ENCODE assay signal across 21 cellular contexts in genomic region chr6:158251565-158251964, GRCh38.
"Had no signal": no experiment of that assay in that cellular context is flagged by ENCODE, and none has a peak within 500 bp of the region (broad histone marks: within the 10 kb centered on the region; RNA-seq: fewer than 3 reads in every experiment).

No MANE protein-coding gene starts in this region.

- H3K36me3 ChIP-seq: lower lobe of right lung, neutrophil, pancreas, stomach, thyroid gland, vagina had no signal

- ATAC-seq: left ventricle myocardium superior, lower lobe of right lung, natural killer cell, pancreas, sciatic nerve had no signal

- H3K27me3 ChIP-seq: dorsolateral prefrontal cortex, neutrophil, pancreas, stomach, thyroid gland, vagina had no signal

- H3K4me3 ChIP-seq: dorsolateral prefrontal cortex, lower lobe of right lung, pancreas, smooth muscle cell, stomach, thyroid gland, vagina had no signal

- H3K36me3 Mint-ChIP-seq: natural killer cell had no signal

- FAIRE-seq: frontal cortex, keratinocyte, pancreas had no signal

- H3K4me2 ChIP-seq: smooth muscle cell had no signal

- H3K4me3 Mint-ChIP-seq: natural killer cell, neural crest cell had no signal

- H3K9me3 Mint-ChIP-seq: natural killer cell, neural crest cell had no signal

- H3K9me3 ChIP-seq: lower lobe of right lung, neutrophil, pancreas, stomach, thyroid gland, vagina had no signal

- DNase-seq: dorsolateral prefrontal cortex; effector CD4-positive, alpha-beta T cell; left ventricle myocardium superior; lower lobe of right lung; natural killer cell; pancreas; stimulated activated CD4-positive, alpha-beta T cell treated with anti-CD3 and anti-CD28 coated beads, Interleukin-12 subunit alpha, Interleukin-12 subunit beta, amount 100 ng/mL, for 4 hours; stimulated activated CD4-positive, alpha-beta T cell treated with anti-CD3 and anti-CD28 coated beads, Interleukin-1b, Interleukin-23, amount 100 ng/mL, for 48 hours; stimulated activated CD4-positive, alpha-beta T cell treated with anti-CD3 and anti-CD28 coated beads, Interleukin-4, amount 100 ng/mL, for 1 hour; stimulated activated CD8-positive, alpha-beta memory T cell treated with anti-CD3 and anti-CD28 coated beads, Interleukin-4, amount 100 ng/mL, for 48 hours; stimulated activated naive CD4-positive, alpha-beta T cell treated with Interleukin-2 at 50 U/mL for 16 hours; stomach; thyroid gland; trophoblast cell had no signal

- H3K27ac ChIP-seq: lower lobe of right lung, neutrophil, pancreas, stomach, thyroid gland, vagina had no signal
